2 cellular contexts compared by ENCODE assay signal in genomic region chr19:42758667-42759066, GRCh38.
TF ChIP-seq lines count a peak whose summit lies in the region.

No MANE protein-coding gene starts in this region.

TF ChIP-seq in IMR-90, 13 proteins besides CTCF, POLR2A, EP300 and RAD21:
- peak; percentile 36; the same call in 1 of the 2 replicates for TF ChIP-seq SMC3 (IDR thresholded peaks at IDR 0.05; ENCODE audit: low read depth, low read length)

TF ChIP-seq in K562, 482 proteins besides CTCF, POLR2A, EP300 and RAD21:
- TF ChIP-seq CTCFL (IDR thresholded peaks at IDR 0.05; ENCODE audit: borderline replicate concordance, insufficient read depth, low read depth, low read length, poor library complexity, severe bottlenecking) (peak; percentile 15), ESRRA (IDR thresholded peaks at IDR 0.05; ENCODE audit: borderline replicate concordance, low read depth) (peak; percentile 69; the same call in 1 of the 2 replicates)
